Comparison of ENCODE assay signal across 1 cellular context in the genomic region with DNA sequence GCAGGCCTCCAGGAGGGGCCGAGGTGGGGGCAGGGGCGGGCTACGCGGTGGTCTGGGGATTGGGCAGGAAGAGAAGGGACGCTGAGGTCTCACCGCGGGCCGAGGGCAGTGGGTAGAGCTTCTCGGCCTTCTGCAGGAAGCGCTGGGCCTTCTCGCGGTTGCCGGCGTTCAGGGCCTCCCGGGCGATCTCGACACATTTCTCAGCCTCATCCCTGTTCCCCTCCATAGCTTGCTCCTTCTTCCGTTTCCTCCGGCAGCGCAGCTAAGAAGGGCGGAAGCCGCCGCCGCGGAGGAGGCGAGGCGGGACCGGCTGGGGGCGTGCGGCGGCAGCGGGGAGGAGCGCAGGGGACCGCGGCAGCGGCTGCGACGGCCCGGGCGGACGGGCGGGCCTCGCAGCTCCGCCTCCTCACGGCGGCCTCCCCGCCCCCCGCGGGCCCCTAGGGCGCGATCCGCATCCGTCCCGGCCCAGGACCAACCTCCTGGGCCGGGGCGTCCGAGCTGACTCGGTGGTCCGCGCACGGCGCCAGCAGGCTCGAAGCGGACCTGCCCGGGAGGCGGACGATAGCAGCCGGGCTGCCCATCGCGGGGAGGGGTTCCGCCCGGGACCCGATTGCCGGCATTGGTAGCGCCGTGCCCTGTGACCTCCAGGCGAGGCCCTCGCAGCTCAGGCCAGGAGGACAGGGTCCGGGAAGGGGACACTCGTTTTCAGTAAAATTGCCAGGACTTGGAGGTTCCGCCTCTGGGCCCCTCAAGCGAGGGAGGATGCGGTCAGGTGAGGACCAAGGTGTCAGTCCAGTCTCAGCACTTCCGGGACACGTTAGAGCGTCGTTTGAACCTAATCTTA.
TF ChIP-seq lines count a peak whose summit lies in the region.

A gene (minus strand): TSS at position 273 of the 844 bp plus-strand sequence. CDS start 47 bp downstream, at position 226.

TF ChIP-seq in HepG2, 621 proteins besides CTCF, POLR2A, EP300 and RAD21 (continued from another document and continues in another):
- TF ChIP-seq, protein P1, sequence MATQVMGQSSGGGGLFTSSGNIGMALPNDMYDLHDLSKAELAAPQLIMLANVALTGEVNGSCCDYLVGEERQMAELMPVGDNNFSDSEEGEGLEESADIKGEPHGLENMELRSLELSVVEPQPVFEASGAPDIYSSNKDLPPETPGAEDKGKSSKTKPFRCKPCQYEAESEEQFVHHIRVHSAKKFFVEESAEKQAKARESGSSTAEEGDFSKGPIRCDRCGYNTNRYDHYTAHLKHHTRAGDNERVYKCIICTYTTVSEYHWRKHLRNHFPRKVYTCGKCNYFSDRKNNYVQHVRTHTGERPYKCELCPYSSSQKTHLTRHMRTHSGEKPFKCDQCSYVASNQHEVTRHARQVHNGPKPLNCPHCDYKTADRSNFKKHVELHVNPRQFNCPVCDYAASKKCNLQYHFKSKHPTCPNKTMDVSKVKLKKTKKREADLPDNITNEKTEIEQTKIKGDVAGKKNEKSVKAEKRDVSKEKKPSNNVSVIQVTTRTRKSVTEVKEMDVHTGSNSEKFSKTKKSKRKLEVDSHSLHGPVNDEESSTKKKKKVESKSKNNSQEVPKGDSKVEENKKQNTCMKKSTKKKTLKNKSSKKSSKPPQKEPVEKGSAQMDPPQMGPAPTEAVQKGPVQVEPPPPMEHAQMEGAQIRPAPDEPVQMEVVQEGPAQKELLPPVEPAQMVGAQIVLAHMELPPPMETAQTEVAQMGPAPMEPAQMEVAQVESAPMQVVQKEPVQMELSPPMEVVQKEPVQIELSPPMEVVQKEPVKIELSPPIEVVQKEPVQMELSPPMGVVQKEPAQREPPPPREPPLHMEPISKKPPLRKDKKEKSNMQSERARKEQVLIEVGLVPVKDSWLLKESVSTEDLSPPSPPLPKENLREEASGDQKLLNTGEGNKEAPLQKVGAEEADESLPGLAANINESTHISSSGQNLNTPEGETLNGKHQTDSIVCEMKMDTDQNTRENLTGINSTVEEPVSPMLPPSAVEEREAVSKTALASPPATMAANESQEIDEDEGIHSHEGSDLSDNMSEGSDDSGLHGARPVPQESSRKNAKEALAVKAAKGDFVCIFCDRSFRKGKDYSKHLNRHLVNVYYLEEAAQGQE (IDR thresholded peaks at IDR 0.05; ENCODE audit: borderline replicate concordance in 1 of 2, low read depth in 1 of 2, low read length in 2 of 2) = no peak
- TF ChIP-seq IRF2 (CRISPR knock-in tag; IDR thresholded peaks at IDR 0.05) (no peak), AGO1 (IDR thresholded peaks at IDR 0.05; ENCODE audit: low read depth, low read length, poor library complexity, severe bottlenecking) (peak; percentile 96), ZNF30 (CRISPR knock-in tag; IDR thresholded peaks at IDR 0.05) (no peak), ZFY (CRISPR knock-in tag; IDR thresholded peaks at IDR 0.05) (peak; percentile 87), NFYC (CRISPR knock-in tag; IDR thresholded peaks at IDR 0.05) (no peak), MED1 (CRISPR knock-in tag; IDR thresholded peaks at IDR 0.05) (no peak; the same call in none of the 2 replicates), RBM22 (optimal IDR thresholded peaks at IDR 0.05; ENCODE audit: low read length) (peak; percentile 95), KDM5B (CRISPR knock-in tag; IDR thresholded peaks at IDR 0.05; ENCODE audit: borderline replicate concordance) (peak; percentile 25; the same call in 1 of the 2 replicates), DR1 (CRISPR knock-in tag; IDR thresholded peaks at IDR 0.05) (0 out of 2 replicates have a peak, but pooled peaks have one; percentile 41), ZMYM4 (CRISPR knock-in tag; IDR thresholded peaks at IDR 0.05) (peak; percentile 43; the same call in 1 of the 2 replicates), ZNF746 (CRISPR knock-in tag; IDR thresholded peaks at IDR 0.05) (no peak), MED13 (CRISPR knock-in tag; IDR thresholded peaks at IDR 0.05) (peak; percentile 35; the same call in 1 of the 2 replicates), ARNT2 (CRISPR knock-in tag; IDR thresholded peaks at IDR 0.05; ENCODE audit: low read depth) (peak; percentile 54; the same call in 1 of the 2 replicates), YEATS2 (CRISPR knock-in tag; IDR thresholded peaks at IDR 0.05; ENCODE audit: borderline replicate concordance) (0 out of 2 replicates have a peak, but pooled peaks have one; percentile 47), ZEB1 (IDR thresholded peaks at IDR 0.05; ENCODE audit: insufficient replicate concordance, low read depth) (no peak), ZNF614 (CRISPR knock-in tag; IDR thresholded peaks at IDR 0.05; ENCODE audit: borderline replicate concordance) (peak; percentile 45; the same call in 1 of the 2 replicates), MED8 (CRISPR knock-in tag; IDR thresholded peaks at IDR 0.05; ENCODE audit: insufficient replicate concordance) (peak; percentile 56)
- TF ChIP-seq, protein P2, sequence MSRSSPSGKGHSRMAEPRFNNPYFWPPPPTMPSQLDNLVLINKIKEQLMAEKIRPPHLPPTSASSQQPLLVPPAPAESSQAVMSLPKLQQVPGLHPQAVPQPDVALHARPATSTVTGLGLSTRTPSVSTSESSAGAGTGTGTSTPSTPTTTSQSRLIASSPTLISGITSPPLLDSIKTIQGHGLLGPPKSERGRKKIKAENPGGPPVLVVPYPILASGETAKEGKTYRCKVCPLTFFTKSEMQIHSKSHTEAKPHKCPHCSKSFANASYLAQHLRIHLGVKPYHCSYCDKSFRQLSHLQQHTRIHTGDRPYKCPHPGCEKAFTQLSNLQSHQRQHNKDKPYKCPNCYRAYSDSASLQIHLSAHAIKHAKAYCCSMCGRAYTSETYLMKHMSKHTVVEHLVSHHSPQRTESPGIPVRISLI (CRISPR knock-in tag; IDR thresholded peaks at IDR 0.05; ENCODE audit: borderline replicate concordance) = no peak; the same call in 1 of the 2 replicates
- TF ChIP-seq, protein P3, sequence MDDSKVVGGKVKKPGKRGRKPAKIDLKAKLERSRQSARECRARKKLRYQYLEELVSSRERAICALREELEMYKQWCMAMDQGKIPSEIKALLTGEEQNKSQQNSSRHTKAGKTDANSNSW (CRISPR knock-in tag; IDR thresholded peaks at IDR 0.05; ENCODE audit: borderline replicate concordance) = peak; percentile 16; the same call in 1 of the 2 replicates
- TF ChIP-seq, protein P4, sequence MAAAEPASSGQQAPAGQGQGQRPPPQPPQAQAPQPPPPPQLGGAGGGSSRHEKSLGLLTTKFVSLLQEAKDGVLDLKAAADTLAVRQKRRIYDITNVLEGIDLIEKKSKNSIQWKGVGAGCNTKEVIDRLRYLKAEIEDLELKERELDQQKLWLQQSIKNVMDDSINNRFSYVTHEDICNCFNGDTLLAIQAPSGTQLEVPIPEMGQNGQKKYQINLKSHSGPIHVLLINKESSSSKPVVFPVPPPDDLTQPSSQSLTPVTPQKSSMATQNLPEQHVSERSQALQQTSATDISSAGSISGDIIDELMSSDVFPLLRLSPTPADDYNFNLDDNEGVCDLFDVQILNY (CRISPR knock-in tag; conservative IDR thresholded peaks at IDR 0.05) = 0 out of 2 replicates have a peak, but pooled peaks have one; percentile 14
- TF ChIP-seq, protein P5, sequence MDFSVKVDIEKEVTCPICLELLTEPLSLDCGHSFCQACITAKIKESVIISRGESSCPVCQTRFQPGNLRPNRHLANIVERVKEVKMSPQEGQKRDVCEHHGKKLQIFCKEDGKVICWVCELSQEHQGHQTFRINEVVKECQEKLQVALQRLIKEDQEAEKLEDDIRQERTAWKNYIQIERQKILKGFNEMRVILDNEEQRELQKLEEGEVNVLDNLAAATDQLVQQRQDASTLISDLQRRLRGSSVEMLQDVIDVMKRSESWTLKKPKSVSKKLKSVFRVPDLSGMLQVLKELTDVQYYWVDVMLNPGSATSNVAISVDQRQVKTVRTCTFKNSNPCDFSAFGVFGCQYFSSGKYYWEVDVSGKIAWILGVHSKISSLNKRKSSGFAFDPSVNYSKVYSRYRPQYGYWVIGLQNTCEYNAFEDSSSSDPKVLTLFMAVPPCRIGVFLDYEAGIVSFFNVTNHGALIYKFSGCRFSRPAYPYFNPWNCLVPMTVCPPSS (IDR thresholded peaks at IDR 0.05) = no peak
- TF ChIP-seq, protein P6, sequence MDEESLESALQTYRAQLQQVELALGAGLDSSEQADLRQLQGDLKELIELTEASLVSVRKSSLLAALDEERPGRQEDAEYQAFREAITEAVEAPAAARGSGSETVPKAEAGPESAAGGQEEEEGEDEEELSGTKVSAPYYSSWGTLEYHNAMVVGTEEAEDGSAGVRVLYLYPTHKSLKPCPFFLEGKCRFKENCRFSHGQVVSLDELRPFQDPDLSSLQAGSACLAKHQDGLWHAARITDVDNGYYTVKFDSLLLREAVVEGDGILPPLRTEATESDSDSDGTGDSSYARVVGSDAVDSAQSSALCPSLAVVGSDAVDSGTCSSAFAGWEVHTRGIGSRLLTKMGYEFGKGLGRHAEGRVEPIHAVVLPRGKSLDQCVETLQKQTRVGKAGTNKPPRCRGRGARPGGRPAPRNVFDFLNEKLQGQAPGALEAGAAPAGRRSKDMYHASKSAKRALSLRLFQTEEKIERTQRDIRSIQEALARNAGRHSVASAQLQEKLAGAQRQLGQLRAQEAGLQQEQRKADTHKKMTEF (CRISPR knock-in tag; IDR thresholded peaks at IDR 0.05) = no peak
- TF ChIP-seq, protein P7, sequence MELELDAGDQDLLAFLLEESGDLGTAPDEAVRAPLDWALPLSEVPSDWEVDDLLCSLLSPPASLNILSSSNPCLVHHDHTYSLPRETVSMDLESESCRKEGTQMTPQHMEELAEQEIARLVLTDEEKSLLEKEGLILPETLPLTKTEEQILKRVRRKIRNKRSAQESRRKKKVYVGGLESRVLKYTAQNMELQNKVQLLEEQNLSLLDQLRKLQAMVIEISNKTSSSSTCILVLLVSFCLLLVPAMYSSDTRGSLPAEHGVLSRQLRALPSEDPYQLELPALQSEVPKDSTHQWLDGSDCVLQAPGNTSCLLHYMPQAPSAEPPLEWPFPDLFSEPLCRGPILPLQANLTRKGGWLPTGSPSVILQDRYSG (CRISPR knock-in tag; IDR thresholded peaks at IDR 0.05) = no peak
- TF ChIP-seq, protein P8, sequence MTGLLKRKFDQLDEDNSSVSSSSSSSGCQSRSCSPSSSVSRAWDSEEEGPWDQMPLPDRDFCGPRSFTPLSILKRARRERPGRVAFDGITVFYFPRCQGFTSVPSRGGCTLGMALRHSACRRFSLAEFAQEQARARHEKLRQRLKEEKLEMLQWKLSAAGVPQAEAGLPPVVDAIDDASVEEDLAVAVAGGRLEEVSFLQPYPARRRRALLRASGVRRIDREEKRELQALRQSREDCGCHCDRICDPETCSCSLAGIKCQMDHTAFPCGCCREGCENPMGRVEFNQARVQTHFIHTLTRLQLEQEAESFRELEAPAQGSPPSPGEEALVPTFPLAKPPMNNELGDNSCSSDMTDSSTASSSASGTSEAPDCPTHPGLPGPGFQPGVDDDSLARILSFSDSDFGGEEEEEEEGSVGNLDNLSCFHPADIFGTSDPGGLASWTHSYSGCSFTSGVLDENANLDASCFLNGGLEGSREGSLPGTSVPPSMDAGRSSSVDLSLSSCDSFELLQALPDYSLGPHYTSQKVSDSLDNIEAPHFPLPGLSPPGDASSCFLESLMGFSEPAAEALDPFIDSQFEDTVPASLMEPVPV (CRISPR knock-in tag; IDR thresholded peaks at IDR 0.05) = no peak
- TF ChIP-seq, protein P9, sequence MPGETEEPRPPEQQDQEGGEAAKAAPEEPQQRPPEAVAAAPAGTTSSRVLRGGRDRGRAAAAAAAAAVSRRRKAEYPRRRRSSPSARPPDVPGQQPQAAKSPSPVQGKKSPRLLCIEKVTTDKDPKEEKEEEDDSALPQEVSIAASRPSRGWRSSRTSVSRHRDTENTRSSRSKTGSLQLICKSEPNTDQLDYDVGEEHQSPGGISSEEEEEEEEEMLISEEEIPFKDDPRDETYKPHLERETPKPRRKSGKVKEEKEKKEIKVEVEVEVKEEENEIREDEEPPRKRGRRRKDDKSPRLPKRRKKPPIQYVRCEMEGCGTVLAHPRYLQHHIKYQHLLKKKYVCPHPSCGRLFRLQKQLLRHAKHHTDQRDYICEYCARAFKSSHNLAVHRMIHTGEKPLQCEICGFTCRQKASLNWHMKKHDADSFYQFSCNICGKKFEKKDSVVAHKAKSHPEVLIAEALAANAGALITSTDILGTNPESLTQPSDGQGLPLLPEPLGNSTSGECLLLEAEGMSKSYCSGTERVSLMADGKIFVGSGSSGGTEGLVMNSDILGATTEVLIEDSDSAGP (CRISPR knock-in tag; IDR thresholded peaks at IDR 0.05; ENCODE audit: borderline replicate concordance) = peak; percentile 89
- TF ChIP-seq, protein P10, sequence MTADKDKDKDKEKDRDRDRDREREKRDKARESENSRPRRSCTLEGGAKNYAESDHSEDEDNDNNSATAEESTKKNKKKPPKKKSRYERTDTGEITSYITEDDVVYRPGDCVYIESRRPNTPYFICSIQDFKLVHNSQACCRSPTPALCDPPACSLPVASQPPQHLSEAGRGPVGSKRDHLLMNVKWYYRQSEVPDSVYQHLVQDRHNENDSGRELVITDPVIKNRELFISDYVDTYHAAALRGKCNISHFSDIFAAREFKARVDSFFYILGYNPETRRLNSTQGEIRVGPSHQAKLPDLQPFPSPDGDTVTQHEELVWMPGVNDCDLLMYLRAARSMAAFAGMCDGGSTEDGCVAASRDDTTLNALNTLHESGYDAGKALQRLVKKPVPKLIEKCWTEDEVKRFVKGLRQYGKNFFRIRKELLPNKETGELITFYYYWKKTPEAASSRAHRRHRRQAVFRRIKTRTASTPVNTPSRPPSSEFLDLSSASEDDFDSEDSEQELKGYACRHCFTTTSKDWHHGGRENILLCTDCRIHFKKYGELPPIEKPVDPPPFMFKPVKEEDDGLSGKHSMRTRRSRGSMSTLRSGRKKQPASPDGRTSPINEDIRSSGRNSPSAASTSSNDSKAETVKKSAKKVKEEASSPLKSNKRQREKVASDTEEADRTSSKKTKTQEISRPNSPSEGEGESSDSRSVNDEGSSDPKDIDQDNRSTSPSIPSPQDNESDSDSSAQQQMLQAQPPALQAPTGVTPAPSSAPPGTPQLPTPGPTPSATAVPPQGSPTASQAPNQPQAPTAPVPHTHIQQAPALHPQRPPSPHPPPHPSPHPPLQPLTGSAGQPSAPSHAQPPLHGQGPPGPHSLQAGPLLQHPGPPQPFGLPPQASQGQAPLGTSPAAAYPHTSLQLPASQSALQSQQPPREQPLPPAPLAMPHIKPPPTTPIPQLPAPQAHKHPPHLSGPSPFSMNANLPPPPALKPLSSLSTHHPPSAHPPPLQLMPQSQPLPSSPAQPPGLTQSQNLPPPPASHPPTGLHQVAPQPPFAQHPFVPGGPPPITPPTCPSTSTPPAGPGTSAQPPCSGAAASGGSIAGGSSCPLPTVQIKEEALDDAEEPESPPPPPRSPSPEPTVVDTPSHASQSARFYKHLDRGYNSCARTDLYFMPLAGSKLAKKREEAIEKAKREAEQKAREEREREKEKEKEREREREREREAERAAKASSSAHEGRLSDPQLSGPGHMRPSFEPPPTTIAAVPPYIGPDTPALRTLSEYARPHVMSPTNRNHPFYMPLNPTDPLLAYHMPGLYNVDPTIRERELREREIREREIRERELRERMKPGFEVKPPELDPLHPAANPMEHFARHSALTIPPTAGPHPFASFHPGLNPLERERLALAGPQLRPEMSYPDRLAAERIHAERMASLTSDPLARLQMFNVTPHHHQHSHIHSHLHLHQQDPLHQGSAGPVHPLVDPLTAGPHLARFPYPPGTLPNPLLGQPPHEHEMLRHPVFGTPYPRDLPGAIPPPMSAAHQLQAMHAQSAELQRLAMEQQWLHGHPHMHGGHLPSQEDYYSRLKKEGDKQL (CRISPR knock-in tag; IDR thresholded peaks at IDR 0.05; ENCODE audit: low read depth) = no peak
- TF ChIP-seq, protein P11, sequence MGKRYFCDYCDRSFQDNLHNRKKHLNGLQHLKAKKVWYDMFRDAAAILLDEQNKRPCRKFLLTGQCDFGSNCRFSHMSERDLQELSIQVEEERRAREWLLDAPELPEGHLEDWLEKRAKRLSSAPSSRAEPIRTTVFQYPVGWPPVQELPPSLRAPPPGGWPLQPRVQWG (CRISPR knock-in tag; IDR thresholded peaks at IDR 0.05; ENCODE audit: borderline replicate concordance, low read depth) = no peak
